8 cellular contexts compared by ENCODE assay signal in genomic region chr6:41705996-41706835, GRCh38. TPM values are rescaled to one million over a fixed set of nuclear protein-coding genes. Genes with fewer than 3 reads are reported as not detected.
DNase-seq lines count a peak whose midpoint lies in the region; ATAC-seq and TF ChIP-seq lines count a peak whose summit lies in the region.

No MANE protein-coding gene starts in this region.

- H3K36me3 ChIP-seq in muscle layer of duodenum (ENCODE audit: control insufficient read depth in 1 of 2, insufficient read depth in 2 of 2, low read length in 2 of 2) (peaks cover 3 to 5% of the 10 kb centered on the region in 2 donors), stomach (peaks cover 0 to 10% (median 7%) of the 10 kb centered on the region in 4 donors)

- H3K9me3 ChIP-seq in muscle layer of duodenum (ENCODE audit: control insufficient read depth in 1 of 2, low read length in 2 of 2), result no peaks in the 10 kb centered on the region
- H3K9me3 ChIP-seq in stomach, result no peaks in the 10 kb centered on the region

- peaks cover 11 to 42% of the 10 kb centered on the region in 2 donors for H3K4me1 ChIP-seq in muscle layer of duodenum (ENCODE audit: control insufficient read depth in 1 of 2, insufficient read depth in 2 of 2, low read length in 2 of 2)
- peaks cover 30 to 72% (median 55%) of the 10 kb centered on the region in 4 donors for H3K4me1 ChIP-seq in stomach

- TF ChIP-seq EP300 in stomach (IDR thresholded peaks at IDR 0.05), result no peak

- WGBS in stomach, 5 donors, result 35 to 58% (median 42%) methylated on average over 9 to 15 of the region's 15 CpGs

- DNase-seq in A172 (ENCODE audit: low spot score) (peak; percentile 69), NCI-H226 (peak; percentile 47), epithelial cell of esophagus (ENCODE audit: low read depth) (peak; percentile 73), stomach (peak; percentile 75)
- DNase-seq in activated CD8-positive, alpha-beta memory T cell treated with anti-CD3 and anti-CD28 coated beads for 24 hours, result peak; percentile 88

- TF ChIP-seq POLR2A in stomach (IDR thresholded peaks at IDR 0.05), result no peak

- intact Hi-C loops in stomach (cut with DNase I; ENCODE audit: low total_unique reads), result no loop called here

- no peak overlapping the region for H3K4me3 ChIP-seq in epithelial cell of esophagus (ENCODE audit: low read length)
- H3K4me3 ChIP-seq in muscle layer of duodenum (ENCODE audit: low read depth in 1 of 2, low read length in 2 of 2), result no peak overlapping the region
- peak overlapping the region in 1 of 4 donors; percentile 27 for H3K4me3 ChIP-seq in stomach

- peak overlapping the region; percentile 51 for H3K27ac ChIP-seq in muscle layer of duodenum (ENCODE audit: low read length)
- peak overlapping the region; percentile 50 to 84 (median 83) for H3K27ac ChIP-seq in stomach

- ATAC-seq in GM18499 (IDR thresholded peaks at IDR 0.05; ENCODE audit: insufficient read depth, unreplicated experiment), result peak; percentile 46
- ATAC-seq in HG02798 (IDR thresholded peaks at IDR 0.05; ENCODE audit: poor library complexity, unreplicated experiment), result peak; percentile 70

- TF ChIP-seq CTCF in epithelial cell of esophagus (IDR thresholded peaks at IDR 0.05; ENCODE audit: insufficient read depth, low read depth, low read length, missing control alignments) (peak; percentile 50), stomach (IDR thresholded peaks at IDR 0.05) (peak in 5 of 7 experiments; percentile 36 to 80 (median 64))

- H3K27me3 ChIP-seq in muscle layer of duodenum (ENCODE audit: low read depth, low read length), result no peaks in the 10 kb centered on the region
- no peaks in the 10 kb centered on the region for H3K27me3 ChIP-seq in stomach

RNA-seq across cellular contexts. Expression of gene TFEB, which starts 29.2 kb away (rescaled TPM):
- 6.0 and 9.6 TPM in 2 replicates for total RNA-seq in A172 (2014; rRNA removed; shearing (Covaris generic))
- 100 to 1,000 TPM in 1 of 5 donors, 10 to 100 TPM in 2, 1 to 10 TPM in 2; 6.4 to 130 (median 12.9) TPM for total RNA-seq in stomach
- 10 to 100 TPM; 12.1 to 19.5 (median 14.0) TPM for polyA plus RNA-seq in stomach

RNA-seq across cellular contexts. Expression of gene PGC, which starts 41.0 kb away (rescaled TPM):
- total RNA-seq in A172 (2014; rRNA removed; shearing (Covaris generic)), result not detected in 2 replicates
- total RNA-seq in stomach, result over 10,000 TPM in 1 of 5 donors, 1,000 to 10,000 TPM in 3, 100 to 1,000 TPM in 1; 101 to 32,926 (median 1,172) TPM
- polyA plus RNA-seq in stomach, result over 10,000 TPM in 2 of 3 donors, 1,000 to 10,000 TPM in 1; 8,432 to 48,206 (median 26,682) TPM

Comparison
In these comparisons a context has a peak if more than half of its experiments do, and no peak if none do; other contexts are left out.
1. RNA of gene PGC, which starts 41.0 kb away (total RNA-seq): 101 to 32,926 TPM in stomach; not detected in A172; every median in the first group is over 100 times any median in the second.
2. Peak in every context shown above with its lines, with median percentiles within 50 percentile points of each other: DNase-seq.